ENCODE assay signal across 2 cellular contexts in the genomic region with DNA sequence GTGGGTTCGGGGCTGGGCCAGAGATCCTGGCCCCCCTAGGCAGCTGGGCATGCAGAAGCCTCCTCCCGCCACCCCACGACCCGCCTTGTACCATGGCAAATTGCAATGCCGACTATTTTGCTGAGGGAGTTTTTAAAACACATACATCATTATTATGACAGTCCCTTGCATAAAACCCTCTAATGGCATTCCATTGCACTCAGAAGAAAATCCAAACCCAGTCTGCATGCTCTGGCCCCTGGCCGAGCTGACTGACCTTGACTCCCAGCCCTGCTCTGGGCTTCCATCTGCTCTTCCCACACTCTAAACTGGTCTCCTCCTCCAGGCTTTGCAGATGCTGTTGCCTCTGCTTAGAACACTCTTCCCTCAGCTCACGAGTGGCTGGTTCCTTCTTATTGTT.
A peak's percentile ranks its signal among the peaks of the same experiment; 100 is the strongest.
TF ChIP-seq lines count a peak whose summit lies in the region.

No MANE protein-coding gene starts in this region.

TF ChIP-seq in liver, 16 proteins besides CTCF, POLR2A, EP300 and RAD21:
- no peak for TF ChIP-seq HNF4G (IDR thresholded peaks at IDR 0.05)
- TF ChIP-seq, protein P1, sequence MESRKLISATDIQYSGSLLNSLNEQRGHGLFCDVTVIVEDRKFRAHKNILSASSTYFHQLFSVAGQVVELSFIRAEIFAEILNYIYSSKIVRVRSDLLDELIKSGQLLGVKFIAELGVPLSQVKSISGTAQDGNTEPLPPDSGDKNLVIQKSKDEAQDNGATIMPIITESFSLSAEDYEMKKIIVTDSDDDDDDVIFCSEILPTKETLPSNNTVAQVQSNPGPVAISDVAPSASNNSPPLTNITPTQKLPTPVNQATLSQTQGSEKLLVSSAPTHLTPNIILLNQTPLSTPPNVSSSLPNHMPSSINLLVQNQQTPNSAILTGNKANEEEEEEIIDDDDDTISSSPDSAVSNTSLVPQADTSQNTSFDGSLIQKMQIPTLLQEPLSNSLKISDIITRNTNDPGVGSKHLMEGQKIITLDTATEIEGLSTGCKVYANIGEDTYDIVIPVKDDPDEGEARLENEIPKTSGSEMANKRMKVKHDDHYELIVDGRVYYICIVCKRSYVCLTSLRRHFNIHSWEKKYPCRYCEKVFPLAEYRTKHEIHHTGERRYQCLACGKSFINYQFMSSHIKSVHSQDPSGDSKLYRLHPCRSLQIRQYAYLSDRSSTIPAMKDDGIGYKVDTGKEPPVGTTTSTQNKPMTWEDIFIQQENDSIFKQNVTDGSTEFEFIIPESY (IDR thresholded peaks at IDR 0.05): no peak
- peak; percentile 39 for TF ChIP-seq NR2F2 (IDR thresholded peaks at IDR 0.05)
- TF ChIP-seq, protein P2, sequence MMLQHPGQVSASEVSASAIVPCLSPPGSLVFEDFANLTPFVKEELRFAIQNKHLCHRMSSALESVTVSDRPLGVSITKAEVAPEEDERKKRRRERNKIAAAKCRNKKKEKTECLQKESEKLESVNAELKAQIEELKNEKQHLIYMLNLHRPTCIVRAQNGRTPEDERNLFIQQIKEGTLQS (IDR thresholded peaks at IDR 0.05): no peak

TF ChIP-seq in HepG2, 621 proteins besides CTCF, POLR2A, EP300 and RAD21:
- TF ChIP-seq STAT5B (CRISPR knock-in tag; IDR thresholded peaks at IDR 0.05) (no peak), ETV5 (CRISPR knock-in tag; IDR thresholded peaks at IDR 0.05; ENCODE audit: borderline replicate concordance) (no peak), HHEX (CRISPR knock-in tag; IDR thresholded peaks at IDR 0.05) (no peak), ZSCAN22 (CRISPR knock-in tag; IDR thresholded peaks at IDR 0.05) (no peak), ZNF652 (CRISPR knock-in tag; IDR thresholded peaks at IDR 0.05; ENCODE audit: borderline replicate concordance, low read depth) (no peak), ZNF460 (CRISPR knock-in tag; IDR thresholded peaks at IDR 0.05; ENCODE audit: borderline replicate concordance) (no peak), NONO (IDR thresholded peaks at IDR 0.05) (no peak), NONO (CRISPR knock-in tag; conservative IDR thresholded peaks at IDR 0.05) (no peak), ZNF775 (CRISPR knock-in tag; IDR thresholded peaks at IDR 0.05; ENCODE audit: borderline replicate concordance) (no peak), ZNF230 (CRISPR knock-in tag; IDR thresholded peaks at IDR 0.05) (no peak), ZSCAN20 (CRISPR knock-in tag; IDR thresholded peaks at IDR 0.05; ENCODE audit: borderline replicate concordance) (no peak)
- TF ChIP-seq, protein P3, sequence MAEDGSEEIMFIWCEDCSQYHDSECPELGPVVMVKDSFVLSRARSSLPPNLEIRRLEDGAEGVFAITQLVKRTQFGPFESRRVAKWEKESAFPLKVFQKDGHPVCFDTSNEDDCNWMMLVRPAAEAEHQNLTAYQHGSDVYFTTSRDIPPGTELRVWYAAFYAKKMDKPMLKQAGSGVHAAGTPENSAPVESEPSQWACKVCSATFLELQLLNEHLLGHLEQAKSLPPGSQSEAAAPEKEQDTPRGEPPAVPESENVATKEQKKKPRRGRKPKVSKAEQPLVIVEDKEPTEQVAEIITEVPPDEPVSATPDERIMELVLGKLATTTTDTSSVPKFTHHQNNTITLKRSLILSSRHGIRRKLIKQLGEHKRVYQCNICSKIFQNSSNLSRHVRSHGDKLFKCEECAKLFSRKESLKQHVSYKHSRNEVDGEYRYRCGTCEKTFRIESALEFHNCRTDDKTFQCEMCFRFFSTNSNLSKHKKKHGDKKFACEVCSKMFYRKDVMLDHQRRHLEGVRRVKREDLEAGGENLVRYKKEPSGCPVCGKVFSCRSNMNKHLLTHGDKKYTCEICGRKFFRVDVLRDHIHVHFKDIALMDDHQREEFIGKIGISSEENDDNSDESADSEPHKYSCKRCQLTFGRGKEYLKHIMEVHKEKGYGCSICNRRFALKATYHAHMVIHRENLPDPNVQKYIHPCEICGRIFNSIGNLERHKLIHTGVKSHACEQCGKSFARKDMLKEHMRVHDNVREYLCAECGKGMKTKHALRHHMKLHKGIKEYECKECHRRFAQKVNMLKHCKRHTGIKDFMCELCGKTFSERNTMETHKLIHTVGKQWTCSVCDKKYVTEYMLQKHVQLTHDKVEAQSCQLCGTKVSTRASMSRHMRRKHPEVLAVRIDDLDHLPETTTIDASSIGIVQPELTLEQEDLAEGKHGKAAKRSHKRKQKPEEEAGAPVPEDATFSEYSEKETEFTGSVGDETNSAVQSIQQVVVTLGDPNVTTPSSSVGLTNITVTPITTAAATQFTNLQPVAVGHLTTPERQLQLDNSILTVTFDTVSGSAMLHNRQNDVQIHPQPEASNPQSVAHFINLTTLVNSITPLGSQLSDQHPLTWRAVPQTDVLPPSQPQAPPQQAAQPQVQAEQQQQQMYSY (CRISPR knock-in tag; IDR thresholded peaks at IDR 0.05): no peak
- TF ChIP-seq, protein P4, sequence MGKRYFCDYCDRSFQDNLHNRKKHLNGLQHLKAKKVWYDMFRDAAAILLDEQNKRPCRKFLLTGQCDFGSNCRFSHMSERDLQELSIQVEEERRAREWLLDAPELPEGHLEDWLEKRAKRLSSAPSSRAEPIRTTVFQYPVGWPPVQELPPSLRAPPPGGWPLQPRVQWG (CRISPR knock-in tag; IDR thresholded peaks at IDR 0.05; ENCODE audit: borderline replicate concordance, low read depth): no peak
- TF ChIP-seq, protein P5, sequence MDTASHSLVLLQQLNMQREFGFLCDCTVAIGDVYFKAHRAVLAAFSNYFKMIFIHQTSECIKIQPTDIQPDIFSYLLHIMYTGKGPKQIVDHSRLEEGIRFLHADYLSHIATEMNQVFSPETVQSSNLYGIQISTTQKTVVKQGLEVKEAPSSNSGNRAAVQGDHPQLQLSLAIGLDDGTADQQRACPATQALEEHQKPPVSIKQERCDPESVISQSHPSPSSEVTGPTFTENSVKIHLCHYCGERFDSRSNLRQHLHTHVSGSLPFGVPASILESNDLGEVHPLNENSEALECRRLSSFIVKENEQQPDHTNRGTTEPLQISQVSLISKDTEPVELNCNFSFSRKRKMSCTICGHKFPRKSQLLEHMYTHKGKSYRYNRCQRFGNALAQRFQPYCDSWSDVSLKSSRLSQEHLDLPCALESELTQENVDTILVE (CRISPR knock-in tag; IDR thresholded peaks at IDR 0.05): no peak
- TF ChIP-seq, protein P6, sequence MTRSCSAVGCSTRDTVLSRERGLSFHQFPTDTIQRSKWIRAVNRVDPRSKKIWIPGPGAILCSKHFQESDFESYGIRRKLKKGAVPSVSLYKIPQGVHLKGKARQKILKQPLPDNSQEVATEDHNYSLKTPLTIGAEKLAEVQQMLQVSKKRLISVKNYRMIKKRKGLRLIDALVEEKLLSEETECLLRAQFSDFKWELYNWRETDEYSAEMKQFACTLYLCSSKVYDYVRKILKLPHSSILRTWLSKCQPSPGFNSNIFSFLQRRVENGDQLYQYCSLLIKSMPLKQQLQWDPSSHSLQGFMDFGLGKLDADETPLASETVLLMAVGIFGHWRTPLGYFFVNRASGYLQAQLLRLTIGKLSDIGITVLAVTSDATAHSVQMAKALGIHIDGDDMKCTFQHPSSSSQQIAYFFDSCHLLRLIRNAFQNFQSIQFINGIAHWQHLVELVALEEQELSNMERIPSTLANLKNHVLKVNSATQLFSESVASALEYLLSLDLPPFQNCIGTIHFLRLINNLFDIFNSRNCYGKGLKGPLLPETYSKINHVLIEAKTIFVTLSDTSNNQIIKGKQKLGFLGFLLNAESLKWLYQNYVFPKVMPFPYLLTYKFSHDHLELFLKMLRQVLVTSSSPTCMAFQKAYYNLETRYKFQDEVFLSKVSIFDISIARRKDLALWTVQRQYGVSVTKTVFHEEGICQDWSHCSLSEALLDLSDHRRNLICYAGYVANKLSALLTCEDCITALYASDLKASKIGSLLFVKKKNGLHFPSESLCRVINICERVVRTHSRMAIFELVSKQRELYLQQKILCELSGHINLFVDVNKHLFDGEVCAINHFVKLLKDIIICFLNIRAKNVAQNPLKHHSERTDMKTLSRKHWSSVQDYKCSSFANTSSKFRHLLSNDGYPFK (CRISPR knock-in tag; IDR thresholded peaks at IDR 0.05; ENCODE audit: borderline replicate concordance): no peak
- TF ChIP-seq, protein P7, sequence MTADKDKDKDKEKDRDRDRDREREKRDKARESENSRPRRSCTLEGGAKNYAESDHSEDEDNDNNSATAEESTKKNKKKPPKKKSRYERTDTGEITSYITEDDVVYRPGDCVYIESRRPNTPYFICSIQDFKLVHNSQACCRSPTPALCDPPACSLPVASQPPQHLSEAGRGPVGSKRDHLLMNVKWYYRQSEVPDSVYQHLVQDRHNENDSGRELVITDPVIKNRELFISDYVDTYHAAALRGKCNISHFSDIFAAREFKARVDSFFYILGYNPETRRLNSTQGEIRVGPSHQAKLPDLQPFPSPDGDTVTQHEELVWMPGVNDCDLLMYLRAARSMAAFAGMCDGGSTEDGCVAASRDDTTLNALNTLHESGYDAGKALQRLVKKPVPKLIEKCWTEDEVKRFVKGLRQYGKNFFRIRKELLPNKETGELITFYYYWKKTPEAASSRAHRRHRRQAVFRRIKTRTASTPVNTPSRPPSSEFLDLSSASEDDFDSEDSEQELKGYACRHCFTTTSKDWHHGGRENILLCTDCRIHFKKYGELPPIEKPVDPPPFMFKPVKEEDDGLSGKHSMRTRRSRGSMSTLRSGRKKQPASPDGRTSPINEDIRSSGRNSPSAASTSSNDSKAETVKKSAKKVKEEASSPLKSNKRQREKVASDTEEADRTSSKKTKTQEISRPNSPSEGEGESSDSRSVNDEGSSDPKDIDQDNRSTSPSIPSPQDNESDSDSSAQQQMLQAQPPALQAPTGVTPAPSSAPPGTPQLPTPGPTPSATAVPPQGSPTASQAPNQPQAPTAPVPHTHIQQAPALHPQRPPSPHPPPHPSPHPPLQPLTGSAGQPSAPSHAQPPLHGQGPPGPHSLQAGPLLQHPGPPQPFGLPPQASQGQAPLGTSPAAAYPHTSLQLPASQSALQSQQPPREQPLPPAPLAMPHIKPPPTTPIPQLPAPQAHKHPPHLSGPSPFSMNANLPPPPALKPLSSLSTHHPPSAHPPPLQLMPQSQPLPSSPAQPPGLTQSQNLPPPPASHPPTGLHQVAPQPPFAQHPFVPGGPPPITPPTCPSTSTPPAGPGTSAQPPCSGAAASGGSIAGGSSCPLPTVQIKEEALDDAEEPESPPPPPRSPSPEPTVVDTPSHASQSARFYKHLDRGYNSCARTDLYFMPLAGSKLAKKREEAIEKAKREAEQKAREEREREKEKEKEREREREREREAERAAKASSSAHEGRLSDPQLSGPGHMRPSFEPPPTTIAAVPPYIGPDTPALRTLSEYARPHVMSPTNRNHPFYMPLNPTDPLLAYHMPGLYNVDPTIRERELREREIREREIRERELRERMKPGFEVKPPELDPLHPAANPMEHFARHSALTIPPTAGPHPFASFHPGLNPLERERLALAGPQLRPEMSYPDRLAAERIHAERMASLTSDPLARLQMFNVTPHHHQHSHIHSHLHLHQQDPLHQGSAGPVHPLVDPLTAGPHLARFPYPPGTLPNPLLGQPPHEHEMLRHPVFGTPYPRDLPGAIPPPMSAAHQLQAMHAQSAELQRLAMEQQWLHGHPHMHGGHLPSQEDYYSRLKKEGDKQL (CRISPR knock-in tag; IDR thresholded peaks at IDR 0.05; ENCODE audit: low read depth): no peak
- TF ChIP-seq, protein P8, sequence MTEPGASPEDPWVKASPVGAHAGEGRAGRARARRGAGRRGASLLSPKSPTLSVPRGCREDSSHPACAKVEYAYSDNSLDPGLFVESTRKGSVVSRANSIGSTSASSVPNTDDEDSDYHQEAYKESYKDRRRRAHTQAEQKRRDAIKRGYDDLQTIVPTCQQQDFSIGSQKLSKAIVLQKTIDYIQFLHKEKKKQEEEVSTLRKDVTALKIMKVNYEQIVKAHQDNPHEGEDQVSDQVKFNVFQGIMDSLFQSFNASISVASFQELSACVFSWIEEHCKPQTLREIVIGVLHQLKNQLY (CRISPR knock-in tag; IDR thresholded peaks at IDR 0.05): no peak
